ENCODE assay signal across 28 cellular contexts in the genomic region with DNA sequence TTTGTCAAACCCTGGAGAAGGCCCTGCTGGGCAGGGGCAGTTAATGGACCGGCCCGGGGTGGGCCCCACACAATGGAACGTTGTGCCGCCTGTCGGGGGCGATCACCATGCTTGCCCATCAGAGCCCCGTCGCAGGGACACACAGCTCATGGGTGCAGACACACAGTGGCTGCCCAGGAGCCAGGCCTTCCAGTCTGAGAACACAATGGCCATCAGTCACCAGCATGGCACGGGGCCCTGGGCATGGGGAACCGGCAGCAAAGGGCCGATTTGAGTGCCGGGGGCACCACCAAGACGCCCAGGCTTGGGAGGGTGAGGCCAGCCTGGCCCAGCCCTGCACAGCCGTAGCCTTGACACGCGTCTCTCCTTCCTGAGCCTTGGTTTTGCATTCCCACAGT. TPM values are rescaled to one million over a fixed set of nuclear protein-coding genes. Genes with fewer than 3 reads are reported as not detected.
"Had no signal": no experiment of that assay in that cellular context is flagged by ENCODE, and none has a peak within 500 bp of the region (broad histone marks: within the 10 kb centered on the region; RNA-seq: fewer than 3 reads in every experiment).

No MANE protein-coding gene starts in this region.

- H3K9me3 ChIP-seq: body of pancreas, gastrocnemius medialis, ovary had no signal

- H3K27ac ChIP-seq: body of pancreas, gastrocnemius medialis, ovary had no signal

- H3K27me3 ChIP-seq: body of pancreas, dorsolateral prefrontal cortex, gastrocnemius medialis, ovary had no signal

- H3K4me1 ChIP-seq: body of pancreas had no signal

- DNase-seq: activated CD4-positive, alpha-beta memory T cell treated with anti-CD3 and anti-CD28 coated beads for 36 hours; activated CD4-positive, alpha-beta T cell treated with anti-CD3 and anti-CD28 coated beads for 48 hours; activated CD4-positive, CD25-positive, alpha-beta regulatory T cell; activated gamma-delta T cell; activated naive CD4-positive, alpha-beta T cell treated with anti-CD3 and anti-CD28 coated beads, Interleukin-2, amount 50 U/mL, for 16 hours; activated naive CD8-positive, alpha-beta T cell treated with anti-CD3 and anti-CD28 coated beads, Interleukin-2, amount 50 U/mL, for 24 hours; body of pancreas; caudate nucleus; dorsolateral prefrontal cortex; effector memory CD8-positive, alpha-beta T cell; gastrocnemius medialis; islet precursor cell; natural killer cell; ovary; stimulated activated CD4-positive, alpha-beta T cell treated with anti-CD3 and anti-CD28 coated beads, Interleukin-2, amount 100 ng/mL, for 48 hours; stimulated activated CD8-positive, alpha-beta memory T cell treated with anti-CD3 and anti-CD28 coated beads, Interleukin-4, amount 100 ng/mL, for 48 hours; stimulated activated naive B cell treated with anti-CD40 and anti-IgM and Interleukin-4, amounts not matched to agents 10 μg/mL and 1 μg/mL and 100 μg/mL, for 72 hours; T1000 had no signal

- ATAC-seq: activated naive CD8-positive, alpha-beta T cell treated with anti-CD3 and anti-CD28 coated beads, Interleukin-2, amount 50 U/mL, for 24 hours; body of pancreas; effector memory CD8-positive, alpha-beta T cell; esophagus mucosa; gastrocnemius medialis; left lobe of liver; natural killer cell; sciatic nerve; stimulated activated naive B cell treated with anti-CD40 and anti-IgM and Interleukin-4, amounts not matched to agents 10 μg/mL and 1 μg/mL and 100 μg/mL, for 72 hours had no signal

- H3K36me3 ChIP-seq: gastrocnemius medialis, ovary had no signal

- H3K4me3 ChIP-seq: body of pancreas, dorsolateral prefrontal cortex, gastrocnemius medialis, ovary, smooth muscle cell had no signal

RNA-seq across cellular contexts. Expression of a gene that starts 7.1 kb away (rescaled TPM):
- total RNA-seq: activated CD4-positive, alpha-beta memory T cell treated with anti-CD3 and anti-CD28 coated beads for 36 hours; activated T-helper 1 cell treated with anti-CD3 and anti-CD28 coated beads, Interleukin-12 subunit alpha, Interleukin-12 subunit beta, Interleukin-2, Interleukin-4 antibody, amounts not matched to agents 30 ng/mL and 10 ng/mL and 1 ng/mL, durations not matched to agents 14 hours and 24 hours and 36 hours; body of pancreas; dorsolateral prefrontal cortex; endothelial cell of umbilical vein; esophagus mucosa; gastrocnemius medialis; mesothelial cell of epicardium; natural killer cell; ovary; pulmonary artery endothelial cell; sciatic nerve; smooth muscle cell; T-helper 1 cell treated with Interleukin-12 subunit alpha and Interleukin-12 subunit beta and Interleukin-4 antibody, amounts not matched to agents 30 ng/mL and 1 ng/mL, for 36 hours; ureter had no signal
